ENCODE assay signal across 1 cellular context in the genomic region with DNA sequence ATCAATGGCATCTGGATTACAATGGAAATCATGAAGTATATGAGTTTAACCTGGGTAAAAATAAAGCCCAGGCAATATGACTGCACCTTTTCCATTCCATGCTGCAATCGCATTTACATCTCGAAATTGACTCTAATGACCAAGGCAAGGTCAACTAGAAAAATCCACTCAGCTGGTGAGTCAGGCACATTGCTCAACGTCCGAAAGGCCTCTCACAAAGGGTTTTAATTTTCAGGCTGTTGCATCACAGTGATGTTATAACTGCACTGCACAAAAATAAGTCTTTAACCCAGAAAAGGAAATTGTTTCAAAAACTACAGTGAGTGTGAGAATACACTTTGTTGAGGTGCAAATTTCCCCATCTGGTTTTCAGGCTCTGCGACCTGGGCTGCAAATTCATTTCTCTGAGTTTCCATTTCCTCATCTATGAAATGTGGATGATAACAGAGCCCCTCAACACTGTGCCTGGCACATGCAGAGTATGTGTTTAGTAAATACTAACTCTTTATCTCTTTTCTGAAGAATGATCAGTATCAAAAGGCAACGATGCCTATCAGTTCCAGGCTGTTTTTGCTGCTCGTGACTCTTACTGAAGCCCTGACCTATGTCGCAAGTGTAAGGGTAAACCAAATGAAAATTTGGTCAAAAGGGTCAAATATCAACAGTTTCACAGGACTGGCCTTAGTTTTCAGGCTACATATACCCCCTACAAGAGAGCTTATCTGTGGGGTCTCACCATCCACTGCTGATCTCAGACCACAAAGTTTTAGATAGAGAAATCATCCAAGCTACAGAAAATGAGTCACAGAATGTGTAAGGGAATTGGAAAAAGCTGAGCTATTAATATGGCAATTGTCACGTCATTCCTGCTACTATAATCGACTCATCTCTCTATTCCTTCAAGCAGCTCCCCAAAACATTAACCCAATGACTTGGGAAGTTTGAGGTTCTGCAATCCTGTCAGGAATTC.
TF ChIP-seq lines count a peak whose summit lies in the region.

No MANE protein-coding gene starts in this region.

TF ChIP-seq in HepG2, 621 proteins besides CTCF, POLR2A, EP300 and RAD21 (continued from another document and continues in another):
- TF ChIP-seq, protein P1, sequence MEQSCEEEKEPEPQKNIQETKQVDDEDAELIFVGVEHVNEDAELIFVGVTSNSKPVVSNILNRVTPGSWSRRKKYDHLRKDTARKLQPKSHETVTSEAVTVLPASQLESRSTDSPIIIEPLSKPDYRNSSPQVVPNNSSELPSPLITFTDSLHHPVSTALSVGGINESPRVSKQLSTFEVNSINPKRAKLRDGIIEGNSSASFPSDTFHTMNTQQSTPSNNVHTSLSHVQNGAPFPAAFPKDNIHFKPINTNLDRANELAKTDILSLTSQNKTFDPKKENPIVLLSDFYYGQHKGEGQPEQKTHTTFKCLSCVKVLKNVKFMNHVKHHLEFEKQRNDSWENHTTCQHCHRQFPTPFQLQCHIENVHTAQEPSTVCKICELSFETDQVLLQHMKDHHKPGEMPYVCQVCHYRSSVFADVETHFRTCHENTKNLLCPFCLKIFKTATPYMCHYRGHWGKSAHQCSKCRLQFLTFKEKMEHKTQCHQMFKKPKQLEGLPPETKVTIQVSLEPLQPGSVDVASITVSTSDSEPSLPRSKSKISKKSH (CRISPR knock-in tag; IDR thresholded peaks at IDR 0.05; ENCODE audit: borderline replicate concordance): no peak
- TF ChIP-seq, protein P2, sequence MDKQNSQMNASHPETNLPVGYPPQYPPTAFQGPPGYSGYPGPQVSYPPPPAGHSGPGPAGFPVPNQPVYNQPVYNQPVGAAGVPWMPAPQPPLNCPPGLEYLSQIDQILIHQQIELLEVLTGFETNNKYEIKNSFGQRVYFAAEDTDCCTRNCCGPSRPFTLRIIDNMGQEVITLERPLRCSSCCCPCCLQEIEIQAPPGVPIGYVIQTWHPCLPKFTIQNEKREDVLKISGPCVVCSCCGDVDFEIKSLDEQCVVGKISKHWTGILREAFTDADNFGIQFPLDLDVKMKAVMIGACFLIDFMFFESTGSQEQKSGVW (CRISPR knock-in tag; IDR thresholded peaks at IDR 0.05; ENCODE audit: borderline replicate concordance): no peak
- TF ChIP-seq KDM2A (CRISPR knock-in tag; IDR thresholded peaks at IDR 0.05; ENCODE audit: borderline replicate concordance, low read depth) (no peak), ZNF296 (CRISPR knock-in tag; conservative IDR thresholded peaks at IDR 0.05) (no peak), FOSL1 (CRISPR knock-in tag; IDR thresholded peaks at IDR 0.05; ENCODE audit: borderline replicate concordance) (peak; percentile 93), MLLT10 (CRISPR knock-in tag; IDR thresholded peaks at IDR 0.05) (no peak), ZBTB42 (CRISPR knock-in tag; IDR thresholded peaks at IDR 0.05) (no peak), MIXL1 (CRISPR knock-in tag; IDR thresholded peaks at IDR 0.05) (peak; percentile 49; the same call in 1 of the 2 replicates), ZFP36 (IDR thresholded peaks at IDR 0.05; ENCODE audit: borderline replicate concordance, low read depth, low read length, partially characterized antibody) (no peak), ZNF878 (CRISPR knock-in tag; IDR thresholded peaks at IDR 0.05) (peak; percentile 78), KDM4B (CRISPR knock-in tag; IDR thresholded peaks at IDR 0.05) (no peak), JUND (CRISPR knock-in tag; IDR thresholded peaks at IDR 0.05) (peak; percentile 92), ASH2L (IDR thresholded peaks at IDR 0.05; ENCODE audit: insufficient read length, low read depth, low read length) (peak; percentile 63), ISX (CRISPR knock-in tag; conservative IDR thresholded peaks at IDR 0.05) (no peak), DMAP1 (CRISPR knock-in tag; IDR thresholded peaks at IDR 0.05) (no peak), PHF21A (CRISPR knock-in tag; IDR thresholded peaks at IDR 0.05) (peak; percentile 60; the same call in 1 of the 2 replicates), NKX3-1 (CRISPR knock-in tag; IDR thresholded peaks at IDR 0.05) (peak; percentile 57; the same call in 1 of the 2 replicates), WIZ (CRISPR knock-in tag; IDR thresholded peaks at IDR 0.05) (no peak), ZNF570 (CRISPR knock-in tag; IDR thresholded peaks at IDR 0.05; ENCODE audit: borderline replicate concordance) (no peak), FOXA1 (IDR thresholded peaks at IDR 0.05) (no peak), FOXA1 (CRISPR knock-in tag; IDR thresholded peaks at IDR 0.05) (peak; percentile 72), ZNF672 (CRISPR knock-in tag; IDR thresholded peaks at IDR 0.05) (no peak), ZNF253 (CRISPR knock-in tag; IDR thresholded peaks at IDR 0.05; ENCODE audit: borderline replicate concordance) (no peak), ZZZ3 (CRISPR knock-in tag; IDR thresholded peaks at IDR 0.05; ENCODE audit: borderline replicate concordance) (no peak), ZNF549 (CRISPR knock-in tag; IDR thresholded peaks at IDR 0.05) (no peak), CHCHD3 (CRISPR knock-in tag; IDR thresholded peaks at IDR 0.05) (no peak), MXI1 (IDR thresholded peaks at IDR 0.05; ENCODE audit: borderline replicate concordance, low read depth, low read length) (peak; percentile 51; the same call in 1 of the 3 replicates), SMARCE1 (IDR thresholded peaks at IDR 0.05; ENCODE audit: borderline replicate concordance) (no peak), ZNF232 (CRISPR knock-in tag; IDR thresholded peaks at IDR 0.05; ENCODE audit: borderline replicate concordance) (no peak), ARID2 (CRISPR knock-in tag; IDR thresholded peaks at IDR 0.05; ENCODE audit: borderline replicate concordance) (no peak), RFX3 (CRISPR knock-in tag; IDR thresholded peaks at IDR 0.05) (no peak), ZSCAN25 (CRISPR knock-in tag; IDR thresholded peaks at IDR 0.05) (no peak), SRY (CRISPR knock-in tag; IDR thresholded peaks at IDR 0.05) (no peak), ZEB1 (IDR thresholded peaks at IDR 0.05; ENCODE audit: insufficient replicate concordance, low read depth) (no peak), ZNF282 (IDR thresholded peaks at IDR 0.05; ENCODE audit: partially characterized antibody) (no peak), ZC3H4 (CRISPR knock-in tag; IDR thresholded peaks at IDR 0.05; ENCODE audit: borderline replicate concordance) (no peak), ZNF629 (CRISPR knock-in tag; conservative IDR thresholded peaks at IDR 0.05) (no peak), ESRRA (CRISPR knock-in tag; IDR thresholded peaks at IDR 0.05; ENCODE audit: low read depth) (peak; percentile 52; the same call in 1 of the 2 replicates), GTF3A (CRISPR knock-in tag; conservative IDR thresholded peaks at IDR 0.05) (no peak), ZNF558 (CRISPR knock-in tag; IDR thresholded peaks at IDR 0.05; ENCODE audit: borderline replicate concordance) (no peak), ZNF501 (CRISPR knock-in tag; IDR thresholded peaks at IDR 0.05) (no peak), POLR2AphosphoS5 (IDR thresholded peaks at IDR 0.05; ENCODE audit: low read depth, low read length) (peak; percentile 56), REPIN1 (CRISPR knock-in tag; IDR thresholded peaks at IDR 0.05; ENCODE audit: borderline replicate concordance, low read depth) (peak; percentile 33; the same call in 1 of the 2 replicates), BCL6 (CRISPR knock-in tag; IDR thresholded peaks at IDR 0.05) (peak; percentile 81; the same call in 1 of the 2 replicates), ZNF879 (CRISPR knock-in tag; IDR thresholded peaks at IDR 0.05) (no peak), ZNF460 (CRISPR knock-in tag; IDR thresholded peaks at IDR 0.05; ENCODE audit: borderline replicate concordance) (no peak), ZNF766 (CRISPR knock-in tag; IDR thresholded peaks at IDR 0.05; ENCODE audit: borderline replicate concordance) (no peak)
- TF ChIP-seq, protein P3, sequence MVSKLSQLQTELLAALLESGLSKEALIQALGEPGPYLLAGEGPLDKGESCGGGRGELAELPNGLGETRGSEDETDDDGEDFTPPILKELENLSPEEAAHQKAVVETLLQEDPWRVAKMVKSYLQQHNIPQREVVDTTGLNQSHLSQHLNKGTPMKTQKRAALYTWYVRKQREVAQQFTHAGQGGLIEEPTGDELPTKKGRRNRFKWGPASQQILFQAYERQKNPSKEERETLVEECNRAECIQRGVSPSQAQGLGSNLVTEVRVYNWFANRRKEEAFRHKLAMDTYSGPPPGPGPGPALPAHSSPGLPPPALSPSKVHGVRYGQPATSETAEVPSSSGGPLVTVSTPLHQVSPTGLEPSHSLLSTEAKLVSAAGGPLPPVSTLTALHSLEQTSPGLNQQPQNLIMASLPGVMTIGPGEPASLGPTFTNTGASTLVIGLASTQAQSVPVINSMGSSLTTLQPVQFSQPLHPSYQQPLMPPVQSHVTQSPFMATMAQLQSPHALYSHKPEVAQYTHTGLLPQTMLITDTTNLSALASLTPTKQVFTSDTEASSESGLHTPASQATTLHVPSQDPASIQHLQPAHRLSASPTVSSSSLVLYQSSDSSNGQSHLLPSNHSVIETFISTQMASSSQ (IDR thresholded peaks at IDR 0.05; ENCODE audit: low read depth): 0 out of 2 replicates have a peak, but pooled peaks have one; percentile 60
- TF ChIP-seq, protein P3 (CRISPR knock-in tag; IDR thresholded peaks at IDR 0.05; ENCODE audit: borderline replicate concordance): peak; percentile 78; the same call in 1 of the 2 replicates
- TF ChIP-seq, protein P4, sequence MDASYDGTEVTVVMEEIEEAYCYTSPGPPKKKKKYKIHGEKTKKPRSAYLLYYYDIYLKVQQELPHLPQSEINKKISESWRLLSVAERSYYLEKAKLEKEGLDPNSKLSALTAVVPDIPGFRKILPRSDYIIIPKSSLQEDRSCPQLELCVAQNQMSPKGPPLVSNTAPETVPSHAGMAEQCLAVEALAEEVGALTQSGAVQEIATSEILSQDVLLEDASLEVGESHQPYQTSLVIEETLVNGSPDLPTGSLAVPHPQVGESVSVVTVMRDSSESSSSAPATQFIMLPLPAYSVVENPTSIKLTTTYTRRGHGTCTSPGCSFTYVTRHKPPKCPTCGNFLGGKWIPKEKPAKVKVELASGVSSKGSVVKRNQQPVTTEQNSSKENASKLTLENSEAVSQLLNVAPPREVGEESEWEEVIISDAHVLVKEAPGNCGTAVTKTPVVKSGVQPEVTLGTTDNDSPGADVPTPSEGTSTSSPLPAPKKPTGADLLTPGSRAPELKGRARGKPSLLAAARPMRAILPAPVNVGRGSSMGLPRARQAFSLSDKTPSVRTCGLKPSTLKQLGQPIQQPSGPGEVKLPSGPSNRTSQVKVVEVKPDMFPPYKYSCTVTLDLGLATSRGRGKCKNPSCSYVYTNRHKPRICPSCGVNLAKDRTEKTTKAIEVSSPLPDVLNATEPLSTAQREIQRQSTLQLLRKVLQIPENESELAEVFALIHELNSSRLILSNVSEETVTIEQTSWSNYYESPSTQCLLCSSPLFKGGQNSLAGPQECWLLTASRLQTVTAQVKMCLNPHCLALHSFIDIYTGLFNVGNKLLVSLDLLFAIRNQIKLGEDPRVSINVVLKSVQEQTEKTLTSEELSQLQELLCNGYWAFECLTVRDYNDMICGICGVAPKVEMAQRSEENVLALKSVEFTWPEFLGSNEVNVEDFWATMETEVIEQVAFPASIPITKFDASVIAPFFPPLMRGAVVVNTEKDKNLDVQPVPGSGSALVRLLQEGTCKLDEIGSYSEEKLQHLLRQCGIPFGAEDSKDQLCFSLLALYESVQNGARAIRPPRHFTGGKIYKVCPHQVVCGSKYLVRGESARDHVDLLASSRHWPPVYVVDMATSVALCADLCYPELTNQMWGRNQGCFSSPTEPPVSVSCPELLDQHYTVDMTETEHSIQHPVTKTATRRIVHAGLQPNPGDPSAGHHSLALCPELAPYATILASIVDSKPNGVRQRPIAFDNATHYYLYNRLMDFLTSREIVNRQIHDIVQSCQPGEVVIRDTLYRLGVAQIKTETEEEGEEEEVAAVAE (CRISPR knock-in tag; IDR thresholded peaks at IDR 0.05; ENCODE audit: borderline replicate concordance): 0 out of 2 replicates have a peak, but pooled peaks have one; percentile 40
- TF ChIP-seq, protein P5, sequence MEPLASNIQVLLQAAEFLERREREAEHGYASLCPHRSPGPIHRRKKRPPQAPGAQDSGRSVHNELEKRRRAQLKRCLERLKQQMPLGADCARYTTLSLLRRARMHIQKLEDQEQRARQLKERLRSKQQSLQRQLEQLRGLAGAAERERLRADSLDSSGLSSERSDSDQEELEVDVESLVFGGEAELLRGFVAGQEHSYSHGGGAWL (CRISPR knock-in tag; IDR thresholded peaks at IDR 0.05): no peak
- TF ChIP-seq, protein P6, sequence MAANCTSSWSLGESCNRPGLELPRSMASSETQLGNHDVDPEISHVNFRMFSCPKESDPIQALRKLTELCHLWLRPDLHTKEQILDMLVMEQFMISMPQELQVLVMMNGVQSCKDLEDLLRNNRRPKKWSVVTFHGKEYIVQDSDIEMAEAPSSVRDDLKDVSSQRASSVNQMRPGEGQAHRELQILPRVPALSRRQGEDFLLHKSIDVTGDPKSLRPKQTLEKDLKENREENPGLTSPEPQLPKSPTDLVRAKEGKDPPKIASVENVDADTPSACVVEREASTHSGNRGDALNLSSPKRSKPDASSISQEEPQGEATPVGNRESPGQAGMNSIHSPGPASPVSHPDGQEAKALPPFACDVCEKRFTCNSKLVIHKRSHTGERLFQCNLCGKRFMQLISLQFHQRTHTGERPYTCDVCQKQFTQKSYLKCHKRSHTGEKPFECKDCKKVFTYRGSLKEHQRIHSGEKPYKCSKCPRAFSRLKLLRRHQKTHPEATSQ (CRISPR knock-in tag; IDR thresholded peaks at IDR 0.05; ENCODE audit: borderline replicate concordance): no peak
- TF ChIP-seq, protein P7, sequence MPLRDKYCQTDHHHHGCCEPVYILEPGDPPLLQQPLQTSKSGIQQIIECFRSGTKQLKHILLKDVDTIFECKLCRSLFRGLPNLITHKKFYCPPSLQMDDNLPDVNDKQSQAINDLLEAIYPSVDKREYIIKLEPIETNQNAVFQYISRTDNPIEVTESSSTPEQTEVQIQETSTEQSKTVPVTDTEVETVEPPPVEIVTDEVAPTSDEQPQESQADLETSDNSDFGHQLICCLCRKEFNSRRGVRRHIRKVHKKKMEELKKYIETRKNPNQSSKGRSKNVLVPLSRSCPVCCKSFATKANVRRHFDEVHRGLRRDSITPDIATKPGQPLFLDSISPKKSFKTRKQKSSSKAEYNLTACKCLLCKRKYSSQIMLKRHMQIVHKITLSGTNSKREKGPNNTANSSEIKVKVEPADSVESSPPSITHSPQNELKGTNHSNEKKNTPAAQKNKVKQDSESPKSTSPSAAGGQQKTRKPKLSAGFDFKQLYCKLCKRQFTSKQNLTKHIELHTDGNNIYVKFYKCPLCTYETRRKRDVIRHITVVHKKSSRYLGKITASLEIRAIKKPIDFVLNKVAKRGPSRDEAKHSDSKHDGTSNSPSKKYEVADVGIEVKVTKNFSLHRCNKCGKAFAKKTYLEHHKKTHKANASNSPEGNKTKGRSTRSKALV (CRISPR knock-in tag; IDR thresholded peaks at IDR 0.05): peak; percentile 33; the same call in 1 of the 2 replicates
